In the genomic region with DNA sequence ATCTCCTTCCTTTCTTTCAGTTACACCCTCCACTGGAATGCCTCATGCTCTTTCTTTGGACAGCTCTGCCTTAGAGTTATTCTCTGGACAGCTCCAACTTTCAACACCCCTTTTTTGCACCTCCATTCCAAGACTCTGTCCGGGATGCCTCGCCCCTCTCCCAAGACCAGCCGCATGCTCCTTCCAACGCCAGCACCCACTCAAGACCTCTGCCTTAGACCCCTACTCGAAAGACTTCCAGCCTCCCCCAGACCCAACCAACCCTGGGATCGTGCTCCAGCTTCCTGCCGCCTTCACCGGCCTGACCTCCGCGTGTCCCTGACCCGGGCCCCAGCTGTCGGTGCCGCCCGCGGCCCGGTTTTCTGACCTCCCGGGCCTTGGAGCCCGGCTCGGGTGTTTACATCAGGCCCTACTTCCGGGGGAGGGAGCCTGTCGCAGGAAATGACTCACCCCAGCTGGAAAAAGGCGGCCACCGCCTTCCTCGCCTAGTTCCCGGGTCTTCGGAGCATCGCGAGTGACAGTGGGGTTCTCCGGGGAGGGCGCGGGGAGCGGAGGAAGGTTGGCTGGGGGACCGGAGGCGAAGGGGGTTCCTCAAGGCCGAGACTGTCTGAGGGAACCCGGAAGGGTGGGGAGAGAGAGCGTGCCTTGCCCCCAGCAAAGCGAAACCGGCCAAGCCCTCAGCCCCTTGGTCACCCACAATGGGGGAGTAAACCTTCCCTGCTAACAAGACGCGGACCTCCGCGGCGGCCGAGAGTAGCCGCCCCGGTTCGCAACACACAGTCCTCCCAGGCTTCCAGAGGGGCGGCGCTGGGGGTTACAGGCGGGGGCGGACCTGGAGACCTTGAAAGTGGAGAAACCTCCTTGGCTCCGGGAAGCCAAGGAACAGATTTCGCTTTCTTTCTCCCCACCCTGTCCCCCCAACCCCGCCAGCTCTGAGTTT, we compare ENCODE assay signal across 1 cellular context.
TF ChIP-seq lines count a peak whose summit lies in the region.

A gene (minus strand): TSS at position 399 of the 940 bp plus-strand sequence. CDS start 1,792 bp downstream, outside the sequence.

TF ChIP-seq in HepG2, 621 proteins besides CTCF, POLR2A, EP300 and RAD21 (continued from another document and continues in another):
- TF ChIP-seq, protein P1, sequence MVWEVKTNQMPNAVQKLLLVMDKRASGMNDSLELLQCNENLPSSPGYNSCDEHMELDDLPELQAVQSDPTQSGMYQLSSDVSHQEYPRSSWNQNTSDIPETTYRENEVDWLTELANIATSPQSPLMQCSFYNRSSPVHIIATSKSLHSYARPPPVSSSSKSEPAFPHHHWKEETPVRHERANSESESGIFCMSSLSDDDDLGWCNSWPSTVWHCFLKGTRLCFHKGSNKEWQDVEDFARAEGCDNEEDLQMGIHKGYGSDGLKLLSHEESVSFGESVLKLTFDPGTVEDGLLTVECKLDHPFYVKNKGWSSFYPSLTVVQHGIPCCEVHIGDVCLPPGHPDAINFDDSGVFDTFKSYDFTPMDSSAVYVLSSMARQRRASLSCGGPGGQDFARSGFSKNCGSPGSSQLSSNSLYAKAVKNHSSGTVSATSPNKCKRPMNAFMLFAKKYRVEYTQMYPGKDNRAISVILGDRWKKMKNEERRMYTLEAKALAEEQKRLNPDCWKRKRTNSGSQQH (CRISPR knock-in tag; IDR thresholded peaks at IDR 0.05; ENCODE audit: low read depth) = no peak
- TF ChIP-seq, protein P2, sequence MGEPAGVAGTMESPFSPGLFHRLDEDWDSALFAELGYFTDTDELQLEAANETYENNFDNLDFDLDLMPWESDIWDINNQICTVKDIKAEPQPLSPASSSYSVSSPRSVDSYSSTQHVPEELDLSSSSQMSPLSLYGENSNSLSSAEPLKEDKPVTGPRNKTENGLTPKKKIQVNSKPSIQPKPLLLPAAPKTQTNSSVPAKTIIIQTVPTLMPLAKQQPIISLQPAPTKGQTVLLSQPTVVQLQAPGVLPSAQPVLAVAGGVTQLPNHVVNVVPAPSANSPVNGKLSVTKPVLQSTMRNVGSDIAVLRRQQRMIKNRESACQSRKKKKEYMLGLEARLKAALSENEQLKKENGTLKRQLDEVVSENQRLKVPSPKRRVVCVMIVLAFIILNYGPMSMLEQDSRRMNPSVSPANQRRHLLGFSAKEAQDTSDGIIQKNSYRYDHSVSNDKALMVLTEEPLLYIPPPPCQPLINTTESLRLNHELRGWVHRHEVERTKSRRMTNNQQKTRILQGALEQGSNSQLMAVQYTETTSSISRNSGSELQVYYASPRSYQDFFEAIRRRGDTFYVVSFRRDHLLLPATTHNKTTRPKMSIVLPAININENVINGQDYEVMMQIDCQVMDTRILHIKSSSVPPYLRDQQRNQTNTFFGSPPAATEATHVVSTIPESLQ (CRISPR knock-in tag; conservative IDR thresholded peaks at IDR 0.05) = no peak
- no peak for TF ChIP-seq GPN1 (CRISPR knock-in tag; IDR thresholded peaks at IDR 0.05; ENCODE audit: borderline replicate concordance)
- TF ChIP-seq ZBTB20 (CRISPR knock-in tag; IDR thresholded peaks at IDR 0.05; ENCODE audit: borderline replicate concordance, low read depth) = no peak
- TF ChIP-seq, protein P3, sequence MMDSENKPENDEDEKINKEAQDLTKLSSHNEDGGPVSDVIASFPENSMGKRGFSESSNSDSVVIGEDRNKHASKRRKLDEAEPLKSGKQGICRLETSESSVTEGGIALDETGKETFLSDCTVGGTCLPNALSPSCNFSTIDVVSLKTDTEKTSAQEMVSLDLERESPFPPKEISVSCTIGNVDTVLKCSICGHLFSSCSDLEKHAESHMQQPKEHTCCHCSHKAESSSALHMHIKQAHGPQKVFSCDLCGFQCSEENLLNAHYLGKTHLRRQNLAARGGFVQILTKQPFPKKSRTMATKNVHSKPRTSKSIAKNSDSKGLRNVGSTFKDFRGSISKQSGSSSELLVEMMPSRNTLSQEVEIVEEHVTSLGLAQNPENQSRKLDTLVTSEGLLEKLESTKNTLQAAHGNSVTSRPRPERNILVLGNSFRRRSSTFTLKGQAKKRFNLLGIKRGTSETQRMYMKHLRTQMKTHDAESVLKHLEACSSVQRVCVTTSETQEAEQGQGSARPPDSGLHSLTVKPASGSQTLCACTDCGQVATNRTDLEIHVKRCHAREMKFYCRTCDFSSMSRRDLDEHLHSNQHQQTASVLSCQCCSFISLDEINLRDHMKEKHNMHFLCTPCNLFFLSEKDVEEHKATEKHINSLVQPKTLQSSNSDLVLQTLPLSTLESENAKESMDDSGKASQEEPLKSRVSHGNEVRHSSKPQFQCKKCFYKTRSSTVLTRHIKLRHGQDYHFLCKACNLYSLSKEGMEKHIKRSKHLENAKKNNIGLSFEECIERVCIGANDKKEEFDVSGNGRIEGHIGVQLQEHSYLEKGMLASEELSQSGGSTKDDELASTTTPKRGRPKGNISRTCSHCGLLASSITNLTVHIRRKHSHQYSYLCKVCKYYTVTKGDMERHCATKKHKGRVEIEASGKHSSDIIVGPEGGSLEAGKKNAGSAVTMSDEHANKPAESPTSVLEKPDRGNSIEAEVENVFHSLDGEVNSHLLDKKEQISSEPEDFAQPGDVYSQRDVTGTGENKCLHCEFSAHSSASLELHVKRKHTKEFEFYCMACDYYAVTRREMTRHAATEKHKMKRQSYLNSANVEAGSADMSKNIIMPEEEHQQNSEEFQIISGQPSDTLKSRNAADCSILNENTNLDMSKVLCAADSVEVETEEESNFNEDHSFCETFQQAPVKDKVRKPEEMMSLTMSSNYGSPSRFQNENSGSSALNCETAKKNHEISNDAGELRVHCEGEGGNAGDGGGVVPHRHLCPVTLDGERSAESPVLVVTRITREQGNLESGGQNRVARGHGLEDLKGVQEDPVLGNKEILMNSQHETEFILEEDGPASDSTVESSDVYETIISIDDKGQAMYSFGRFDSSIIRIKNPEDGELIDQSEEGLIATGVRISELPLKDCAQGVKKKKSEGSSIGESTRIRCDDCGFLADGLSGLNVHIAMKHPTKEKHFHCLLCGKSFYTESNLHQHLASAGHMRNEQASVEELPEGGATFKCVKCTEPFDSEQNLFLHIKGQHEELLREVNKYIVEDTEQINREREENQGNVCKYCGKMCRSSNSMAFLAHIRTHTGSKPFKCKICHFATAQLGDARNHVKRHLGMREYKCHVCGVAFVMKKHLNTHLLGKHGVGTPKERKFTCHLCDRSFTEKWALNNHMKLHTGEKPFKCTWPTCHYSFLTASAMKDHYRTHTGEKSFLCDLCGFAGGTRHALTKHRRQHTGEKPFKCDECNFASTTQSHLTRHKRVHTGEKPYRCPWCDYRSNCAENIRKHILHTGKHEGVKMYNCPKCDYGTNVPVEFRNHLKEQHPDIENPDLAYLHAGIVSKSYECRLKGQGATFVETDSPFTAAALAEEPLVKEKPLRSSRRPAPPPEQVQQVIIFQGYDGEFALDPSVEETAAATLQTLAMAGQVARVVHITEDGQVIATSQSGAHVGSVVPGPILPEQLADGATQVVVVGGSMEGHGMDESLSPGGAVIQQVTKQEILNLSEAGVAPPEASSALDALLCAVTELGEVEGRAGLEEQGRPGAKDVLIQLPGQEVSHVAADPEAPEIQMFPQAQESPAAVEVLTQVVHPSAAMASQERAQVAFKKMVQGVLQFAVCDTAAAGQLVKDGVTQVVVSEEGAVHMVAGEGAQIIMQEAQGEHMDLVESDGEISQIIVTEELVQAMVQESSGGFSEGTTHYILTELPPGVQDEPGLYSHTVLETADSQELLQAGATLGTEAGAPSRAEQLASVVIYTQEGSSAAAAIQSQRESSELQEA (CRISPR knock-in tag; IDR thresholded peaks at IDR 0.05; ENCODE audit: not compliant biosample characterization) = no peak
- no peak for TF ChIP-seq IKZF1 (IDR thresholded peaks at IDR 0.05)
- TF ChIP-seq ZNF614 (CRISPR knock-in tag; IDR thresholded peaks at IDR 0.05; ENCODE audit: borderline replicate concordance) = no peak
- TF ChIP-seq ZNF33A (CRISPR knock-in tag; IDR thresholded peaks at IDR 0.05; ENCODE audit: borderline replicate concordance) = no peak
- TF ChIP-seq ZNF749 (CRISPR knock-in tag; IDR thresholded peaks at IDR 0.05; ENCODE audit: borderline replicate concordance) = no peak
- TF ChIP-seq ZBTB7B (CRISPR knock-in tag; IDR thresholded peaks at IDR 0.05) = no peak
- TF ChIP-seq, protein P4, sequence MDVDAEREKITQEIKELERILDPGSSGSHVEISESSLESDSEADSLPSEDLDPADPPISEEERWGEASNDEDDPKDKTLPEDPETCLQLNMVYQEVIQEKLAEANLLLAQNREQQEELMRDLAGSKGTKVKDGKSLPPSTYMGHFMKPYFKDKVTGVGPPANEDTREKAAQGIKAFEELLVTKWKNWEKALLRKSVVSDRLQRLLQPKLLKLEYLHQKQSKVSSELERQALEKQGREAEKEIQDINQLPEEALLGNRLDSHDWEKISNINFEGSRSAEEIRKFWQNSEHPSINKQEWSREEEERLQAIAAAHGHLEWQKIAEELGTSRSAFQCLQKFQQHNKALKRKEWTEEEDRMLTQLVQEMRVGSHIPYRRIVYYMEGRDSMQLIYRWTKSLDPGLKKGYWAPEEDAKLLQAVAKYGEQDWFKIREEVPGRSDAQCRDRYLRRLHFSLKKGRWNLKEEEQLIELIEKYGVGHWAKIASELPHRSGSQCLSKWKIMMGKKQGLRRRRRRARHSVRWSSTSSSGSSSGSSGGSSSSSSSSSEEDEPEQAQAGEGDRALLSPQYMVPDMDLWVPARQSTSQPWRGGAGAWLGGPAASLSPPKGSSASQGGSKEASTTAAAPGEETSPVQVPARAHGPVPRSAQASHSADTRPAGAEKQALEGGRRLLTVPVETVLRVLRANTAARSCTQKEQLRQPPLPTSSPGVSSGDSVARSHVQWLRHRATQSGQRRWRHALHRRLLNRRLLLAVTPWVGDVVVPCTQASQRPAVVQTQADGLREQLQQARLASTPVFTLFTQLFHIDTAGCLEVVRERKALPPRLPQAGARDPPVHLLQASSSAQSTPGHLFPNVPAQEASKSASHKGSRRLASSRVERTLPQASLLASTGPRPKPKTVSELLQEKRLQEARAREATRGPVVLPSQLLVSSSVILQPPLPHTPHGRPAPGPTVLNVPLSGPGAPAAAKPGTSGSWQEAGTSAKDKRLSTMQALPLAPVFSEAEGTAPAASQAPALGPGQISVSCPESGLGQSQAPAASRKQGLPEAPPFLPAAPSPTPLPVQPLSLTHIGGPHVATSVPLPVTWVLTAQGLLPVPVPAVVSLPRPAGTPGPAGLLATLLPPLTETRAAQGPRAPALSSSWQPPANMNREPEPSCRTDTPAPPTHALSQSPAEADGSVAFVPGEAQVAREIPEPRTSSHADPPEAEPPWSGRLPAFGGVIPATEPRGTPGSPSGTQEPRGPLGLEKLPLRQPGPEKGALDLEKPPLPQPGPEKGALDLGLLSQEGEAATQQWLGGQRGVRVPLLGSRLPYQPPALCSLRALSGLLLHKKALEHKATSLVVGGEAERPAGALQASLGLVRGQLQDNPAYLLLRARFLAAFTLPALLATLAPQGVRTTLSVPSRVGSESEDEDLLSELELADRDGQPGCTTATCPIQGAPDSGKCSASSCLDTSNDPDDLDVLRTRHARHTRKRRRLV (CRISPR knock-in tag; IDR thresholded peaks at IDR 0.05) = no peak
- TF ChIP-seq GFI1 (CRISPR knock-in tag; IDR thresholded peaks at IDR 0.05; ENCODE audit: borderline replicate concordance) = no peak
- no peak for TF ChIP-seq FOXJ3 (CRISPR knock-in tag; IDR thresholded peaks at IDR 0.05; ENCODE audit: borderline replicate concordance)
- TF ChIP-seq, protein P5, sequence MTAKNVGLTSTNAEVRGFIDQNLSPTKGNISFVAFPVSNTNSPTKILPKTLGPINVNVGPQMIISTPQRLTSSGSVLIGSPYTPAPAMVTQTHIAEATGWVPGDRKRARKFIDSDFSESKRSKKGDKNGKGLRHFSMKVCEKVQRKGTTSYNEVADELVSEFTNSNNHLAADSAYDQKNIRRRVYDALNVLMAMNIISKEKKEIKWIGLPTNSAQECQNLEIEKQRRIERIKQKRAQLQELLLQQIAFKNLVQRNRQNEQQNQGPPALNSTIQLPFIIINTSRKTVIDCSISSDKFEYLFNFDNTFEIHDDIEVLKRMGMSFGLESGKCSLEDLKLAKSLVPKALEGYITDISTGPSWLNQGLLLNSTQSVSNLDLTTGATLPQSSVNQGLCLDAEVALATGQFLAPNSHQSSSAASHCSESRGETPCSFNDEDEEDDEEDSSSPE (CRISPR knock-in tag; IDR thresholded peaks at IDR 0.05) = peak; percentile 64
- no peak for TF ChIP-seq MBD4 (IDR thresholded peaks at IDR 0.05; ENCODE audit: borderline replicate concordance, low read length)
- no peak for TF ChIP-seq NFIC (IDR thresholded peaks at IDR 0.05; ENCODE audit: low read length)
- TF ChIP-seq NCOA1 (CRISPR knock-in tag; IDR thresholded peaks at IDR 0.05) = no peak
- TF ChIP-seq, protein P6, sequence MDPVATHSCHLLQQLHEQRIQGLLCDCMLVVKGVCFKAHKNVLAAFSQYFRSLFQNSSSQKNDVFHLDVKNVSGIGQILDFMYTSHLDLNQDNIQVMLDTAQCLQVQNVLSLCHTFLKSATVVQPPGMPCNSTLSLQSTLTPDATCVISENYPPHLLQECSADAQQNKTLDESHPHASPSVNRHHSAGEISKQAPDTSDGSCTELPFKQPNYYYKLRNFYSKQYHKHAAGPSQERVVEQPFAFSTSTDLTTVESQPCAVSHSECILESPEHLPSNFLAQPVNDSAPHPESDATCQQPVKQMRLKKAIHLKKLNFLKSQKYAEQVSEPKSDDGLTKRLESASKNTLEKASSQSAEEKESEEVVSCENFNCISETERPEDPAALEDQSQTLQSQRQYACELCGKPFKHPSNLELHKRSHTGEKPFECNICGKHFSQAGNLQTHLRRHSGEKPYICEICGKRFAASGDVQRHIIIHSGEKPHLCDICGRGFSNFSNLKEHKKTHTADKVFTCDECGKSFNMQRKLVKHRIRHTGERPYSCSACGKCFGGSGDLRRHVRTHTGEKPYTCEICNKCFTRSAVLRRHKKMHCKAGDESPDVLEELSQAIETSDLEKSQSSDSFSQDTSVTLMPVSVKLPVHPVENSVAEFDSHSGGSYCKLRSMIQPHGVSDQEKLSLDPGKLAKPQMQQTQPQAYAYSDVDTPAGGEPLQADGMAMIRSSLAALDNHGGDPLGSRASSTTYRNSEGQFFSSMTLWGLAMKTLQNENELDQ (CRISPR knock-in tag; IDR thresholded peaks at IDR 0.05; ENCODE audit: borderline replicate concordance) = no peak
- no peak for TF ChIP-seq ZBTB21 (CRISPR knock-in tag; IDR thresholded peaks at IDR 0.05)
- TF ChIP-seq, protein P7, sequence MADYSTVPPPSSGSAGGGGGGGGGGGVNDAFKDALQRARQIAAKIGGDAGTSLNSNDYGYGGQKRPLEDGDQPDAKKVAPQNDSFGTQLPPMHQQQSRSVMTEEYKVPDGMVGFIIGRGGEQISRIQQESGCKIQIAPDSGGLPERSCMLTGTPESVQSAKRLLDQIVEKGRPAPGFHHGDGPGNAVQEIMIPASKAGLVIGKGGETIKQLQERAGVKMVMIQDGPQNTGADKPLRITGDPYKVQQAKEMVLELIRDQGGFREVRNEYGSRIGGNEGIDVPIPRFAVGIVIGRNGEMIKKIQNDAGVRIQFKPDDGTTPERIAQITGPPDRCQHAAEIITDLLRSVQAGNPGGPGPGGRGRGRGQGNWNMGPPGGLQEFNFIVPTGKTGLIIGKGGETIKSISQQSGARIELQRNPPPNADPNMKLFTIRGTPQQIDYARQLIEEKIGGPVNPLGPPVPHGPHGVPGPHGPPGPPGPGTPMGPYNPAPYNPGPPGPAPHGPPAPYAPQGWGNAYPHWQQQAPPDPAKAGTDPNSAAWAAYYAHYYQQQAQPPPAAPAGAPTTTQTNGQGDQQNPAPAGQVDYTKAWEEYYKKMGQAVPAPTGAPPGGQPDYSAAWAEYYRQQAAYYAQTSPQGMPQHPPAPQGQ (CRISPR knock-in tag; IDR thresholded peaks at IDR 0.05; ENCODE audit: borderline replicate concordance) = no peak
- TF ChIP-seq ZNF670 (CRISPR knock-in tag; IDR thresholded peaks at IDR 0.05; ENCODE audit: borderline replicate concordance) = peak; percentile 66
- TF ChIP-seq, protein P8, sequence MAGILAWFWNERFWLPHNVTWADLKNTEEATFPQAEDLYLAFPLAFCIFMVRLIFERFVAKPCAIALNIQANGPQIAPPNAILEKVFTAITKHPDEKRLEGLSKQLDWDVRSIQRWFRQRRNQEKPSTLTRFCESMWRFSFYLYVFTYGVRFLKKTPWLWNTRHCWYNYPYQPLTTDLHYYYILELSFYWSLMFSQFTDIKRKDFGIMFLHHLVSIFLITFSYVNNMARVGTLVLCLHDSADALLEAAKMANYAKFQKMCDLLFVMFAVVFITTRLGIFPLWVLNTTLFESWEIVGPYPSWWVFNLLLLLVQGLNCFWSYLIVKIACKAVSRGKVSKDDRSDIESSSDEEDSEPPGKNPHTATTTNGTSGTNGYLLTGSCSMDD (CRISPR knock-in tag; IDR thresholded peaks at IDR 0.05) = no peak
- no peak for TF ChIP-seq NFATC3 (CRISPR knock-in tag; IDR thresholded peaks at IDR 0.05)
- no peak for TF ChIP-seq ZNF775 (CRISPR knock-in tag; IDR thresholded peaks at IDR 0.05; ENCODE audit: borderline replicate concordance)
